In the genomic region with DNA sequence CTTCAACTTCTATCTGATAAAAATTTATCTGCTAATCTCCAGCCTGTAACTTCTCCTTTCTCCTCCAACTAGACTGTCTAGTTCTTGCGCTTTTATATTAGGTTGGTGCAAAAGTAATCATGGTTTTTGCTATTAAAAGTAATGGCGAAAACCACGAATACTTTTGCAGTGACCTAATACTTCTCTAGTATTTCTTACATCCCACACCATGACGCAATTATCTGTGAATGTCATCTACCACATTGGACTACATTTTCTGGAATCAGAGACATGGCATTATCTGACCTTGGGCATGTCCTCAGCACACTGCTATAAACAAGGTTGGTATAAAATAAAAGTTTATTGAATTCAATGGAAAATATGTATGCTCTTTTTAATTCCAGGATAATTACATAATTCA, we compare ENCODE assay signal across 13 cellular contexts.
"Had no signal": no experiment of that assay in that cellular context is flagged by ENCODE, and none has a peak within 500 bp of the region (broad histone marks: within the 10 kb centered on the region; RNA-seq: fewer than 3 reads in every experiment).

No MANE protein-coding gene starts in this region.

- H3K4me3 ChIP-seq: body of pancreas, left lung, testis had no signal

- H3K27ac Mint-ChIP-seq: activated T-helper 1 cell treated with anti-CD3 and anti-CD28 coated beads, Interleukin-12 subunit alpha, Interleukin-12 subunit beta, Interleukin-2, Interleukin-4 antibody, amounts not matched to agents 30 ng/mL and 10 ng/mL and 1 ng/mL, durations not matched to agents 14 hours and 24 hours and 36 hours; memory B cell; nephron; stimulated activated naive CD8-positive, alpha-beta T cell treated with anti-CD3 and anti-CD28 coated beads, Interleukin-15, amount 100 ng/mL, for 72 hours had no signal

- H3K4me1 Mint-ChIP-seq: memory B cell; nephron; stimulated activated naive CD8-positive, alpha-beta T cell treated with anti-CD3 and anti-CD28 coated beads, Interleukin-15, amount 100 ng/mL, for 72 hours had no signal

- H3K27me3 Mint-ChIP-seq: memory B cell; stimulated activated naive CD8-positive, alpha-beta T cell treated with anti-CD3 and anti-CD28 coated beads, Interleukin-15, amount 100 ng/mL, for 72 hours had no signal

- H3K36me3 ChIP-seq: left lung had no signal

- H3K4me3 Mint-ChIP-seq: activated T-helper 1 cell treated with anti-CD3 and anti-CD28 coated beads, Interleukin-12 subunit alpha, Interleukin-12 subunit beta, Interleukin-2, Interleukin-4 antibody, amounts not matched to agents 30 ng/mL and 10 ng/mL and 1 ng/mL, durations not matched to agents 14 hours and 24 hours and 36 hours; memory B cell; nephron; stimulated activated naive CD8-positive, alpha-beta T cell treated with anti-CD3 and anti-CD28 coated beads, Interleukin-15, amount 100 ng/mL, for 72 hours had no signal

- H3K4me1 ChIP-seq: body of pancreas, left lung, testis had no signal

- H3K9me3 ChIP-seq: body of pancreas, testis had no signal

- H3K36me3 Mint-ChIP-seq: memory B cell had no signal

- DNase-seq: activated CD4-positive, alpha-beta T cell treated with anti-CD3 and anti-CD28 coated beads, Interleukin-2, amount 50 U/mL, for 48 hours; activated naive CD4-positive, alpha-beta T cell; body of pancreas; dermis blood vessel endothelial cell; head of caudate nucleus; left lung; stimulated activated CD4-positive, alpha-beta T cell treated with anti-CD3 and anti-CD28 coated beads, Interleukin-4, amount 100 ng/mL, for 4 hours; stimulated activated naive CD8-positive, alpha-beta T cell treated with anti-CD3 and anti-CD28 coated beads, Interleukin-15, amount 100 ng/mL, for 72 hours; testis had no signal

- ATAC-seq: activated CD4-positive, CD25-positive, alpha-beta regulatory T cell treated with anti-CD3 and anti-CD28 coated beads, Interleukin-2, amount 50 U/mL, for 24 hours; body of pancreas; left lung; stimulated activated naive CD8-positive, alpha-beta T cell treated with anti-CD3 and anti-CD28 coated beads, Interleukin-15, amount 100 ng/mL, for 72 hours had no signal

- H3K27ac ChIP-seq: body of pancreas, left lung, testis had no signal

- H3K27me3 ChIP-seq: body of pancreas, left lung, testis had no signal
